11 cellular contexts compared by ENCODE assay signal in the genomic region with DNA sequence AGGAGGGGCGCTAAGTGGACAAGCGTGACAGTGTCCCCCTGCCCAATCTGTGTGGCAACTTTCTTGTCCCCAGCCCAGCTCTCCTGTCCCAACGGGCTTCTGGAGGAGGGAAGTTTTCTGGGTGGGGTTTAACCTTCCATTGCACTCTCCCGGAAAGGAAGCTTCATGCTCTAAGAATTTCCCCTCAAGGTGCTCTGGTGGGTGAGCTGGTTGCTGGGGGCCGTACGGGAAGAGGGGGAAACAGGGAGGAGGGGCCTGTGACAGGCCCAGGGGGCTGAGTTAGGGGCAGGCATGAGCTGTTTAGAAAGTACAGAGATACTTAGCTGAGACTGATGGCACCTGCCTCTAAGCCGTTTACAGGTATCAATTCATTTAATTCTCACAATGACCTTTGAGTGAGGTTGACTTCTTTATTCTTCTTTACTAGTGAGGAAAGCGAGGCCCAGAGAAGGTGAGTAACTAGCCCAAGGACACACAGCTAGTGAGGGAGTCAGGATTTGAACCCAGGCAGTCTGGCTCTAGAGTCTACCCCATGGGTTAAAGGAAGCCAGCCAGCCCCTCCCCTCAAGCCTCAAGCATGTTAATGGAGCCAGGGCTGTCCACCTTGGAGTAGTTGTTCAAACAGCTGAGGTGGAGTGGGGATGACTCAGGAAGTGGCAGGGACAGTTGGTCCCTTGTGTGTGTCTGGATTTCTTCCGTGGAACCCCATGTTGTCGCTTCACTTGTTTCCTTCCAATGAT. TPM values are rescaled to one million over a fixed set of nuclear protein-coding genes. Genes with fewer than 3 reads are reported as not detected.
DNase-seq lines count a peak whose midpoint lies in the region; TF ChIP-seq lines count a peak whose summit lies in the region.
"Had no signal": no experiment of that assay in that cellular context is flagged by ENCODE, and none has a peak within 500 bp of the region (broad histone marks: within the 10 kb centered on the region; RNA-seq: fewer than 3 reads in every experiment).

No MANE protein-coding gene starts in this region.

- H3K4me2 ChIP-seq in neuronal stem cell (ENCODE audit: insufficient read depth, low read length, poor library complexity, severe bottlenecking) = no peak overlapping the region

- H3K9me3 Mint-ChIP-seq in CD4-positive, alpha-beta memory T cell = no peaks in the 10 kb centered on the region
- H3K9me3 Mint-ChIP-seq: endodermal cell had no signal

- no peak overlapping the region for H2AFZ ChIP-seq in neuronal stem cell (ENCODE audit: low read length)

- H3K23ac ChIP-seq in neuronal stem cell (ENCODE audit: low read depth, low read length, poor library complexity) = no peak overlapping the region

- peaks cover 26% of the 10 kb centered on the region for H3K4me1 ChIP-seq in CD4-positive, alpha-beta memory T cell (ENCODE audit: insufficient read depth, low read length)
- H3K4me1 ChIP-seq in neuronal stem cell (ENCODE audit: control insufficient read depth in 2 of 2, insufficient read depth in 1 of 2, low read depth in 1 of 2, low read length in 2 of 2) = peaks cover 4 to 17% of the 10 kb centered on the region in 2 donors
- H3K4me1 ChIP-seq in A673 (ENCODE audit: insufficient read depth, low read length, poor library complexity, severe bottlenecking) = no peaks in the 10 kb centered on the region

- no peak overlapping the region for H3K14ac ChIP-seq in neuronal stem cell (ENCODE audit: low read length)

- H3K27ac Mint-ChIP-seq in CD4-positive, alpha-beta memory T cell = peak overlapping the region in 4 of 7 donors; percentile 50 to 78 (median 56)
- H3K27ac Mint-ChIP-seq: endodermal cell, progenitor cell of endocrine pancreas had no signal

- H2BK5ac ChIP-seq in neuronal stem cell (ENCODE audit: low read length) = peak overlapping the region; percentile 8

- H2BK12ac ChIP-seq in neuronal stem cell (ENCODE audit: low read length) = no peak overlapping the region

- no CpG with 5 or more reads among the region's 10 CpGs for WGBS in neuronal stem cell (ENCODE audit: extremely low coverage in 2 of 2, insufficient read length in 2 of 2, insufficient replicate concordance in 1 of 2), 2 donors

- CTCF ChIA-PET in CD4-positive, alpha-beta memory T cell (lab: Charles Lee; ENCODE audit: partially characterized antibody) = interaction anchor here (0.7 to 11.4 kb wide), 7 partner anchors 10 to 358 kb away, joined by 3 to 357 read pairs (median 34); no protein-coding TSS in a partner anchor
- CTCF ChIA-PET in A673 (lab: Charles Lee) = no interaction called here

- no peaks in the 10 kb centered on the region for H3K36me3 ChIP-seq in CD4-positive, alpha-beta memory T cell (ENCODE audit: insufficient read depth, low read length)
- H3K36me3 ChIP-seq in KOPT-K1 (ENCODE audit: insufficient read depth, low read length) (peaks cover 36% of the 10 kb centered on the region), neuronal stem cell (replicated peaks in 1 of 2; ENCODE audit: control insufficient read depth in 2 of 2, insufficient read depth in 2 of 2, low read length in 2 of 2) (peaks cover 27 to 32% of the 10 kb centered on the region in 2 donors), A673 (ENCODE audit: insufficient read depth, low read length, poor library complexity, severe bottlenecking) (no peaks in the 10 kb centered on the region)

- no peak overlapping the region for H2BK15ac ChIP-seq in neuronal stem cell (ENCODE audit: low read length)

- no TSS peak for BruUV-seq in A673 (replicated peaks; lab: Mats Ljungman, UMichigan)

- H3K27me3 ChIP-seq in CD4-positive, alpha-beta memory T cell (ENCODE audit: insufficient read depth, low read length) = no peaks in the 10 kb centered on the region
- H3K27me3 ChIP-seq in dorsolateral prefrontal cortex (no peaks in the 10 kb centered on the region), neuronal stem cell (ENCODE audit: control insufficient read depth in 3 of 3, insufficient read depth in 3 of 3, low read depth in 1 of 3, low read length in 3 of 3) (peaks cover 0 to 5% (median 0%) of the 10 kb centered on the region in 3 experiments), A673 (replicated peaks; ENCODE audit: insufficient read depth, low read depth, low read length, poor library complexity) (no peaks in the 10 kb centered on the region)

- POLR2A ChIA-PET in CD4-positive, alpha-beta memory T cell (lab: Charles Lee; ENCODE audit: partially characterized antibody) = interaction anchor here (0.8 to 4.2 kb wide), 5 partner anchors 38 to 88 kb away, joined by 3 to 16 read pairs (median 4); a partner anchor contains a TSS
- POLR2A ChIA-PET in A673 (lab: Charles Lee; ENCODE audit: low non-redundant PET) = no interaction called here

- DNase-seq in CD4-positive, alpha-beta memory T cell = no peak
- no peak for DNase-seq in dorsolateral prefrontal cortex
- DNase-seq in neuronal stem cell (ENCODE audit: low spot score) = no peak
- DNase-seq in A673 (ENCODE audit: low spot score) = no peak
- no peak for DNase-seq in AG08395 (ENCODE audit: low spot score)
- no peak for DNase-seq in foreskin fibroblast
- DNase-seq in NK-92 (lab: John Stamatoyannopoulos, UW; ENCODE audit: unreplicated experiment) = no peak
- DNase-seq: endodermal cell had no signal

- no peak for TF ChIP-seq CTCF in dorsolateral prefrontal cortex (IDR thresholded peaks at IDR 0.05 in 54 of 56, conservative IDR thresholded peaks at IDR 0.05 in 2 of 56; ENCODE audit: low read depth in 1 of 56, partially characterized antibody in 56 of 56)
- TF ChIP-seq CTCF in A673 (conservative IDR thresholded peaks at IDR 0.05; ENCODE audit: low read depth, low read length) = no peak
- no peak for TF ChIP-seq CTCF in foreskin fibroblast (IDR thresholded peaks at IDR 0.05; ENCODE audit: low read depth, low read length)

- H3K18ac ChIP-seq in neuronal stem cell (ENCODE audit: low read length) = no peak overlapping the region

- peaks cover 13% of the 10 kb centered on the region for H3K79me1 ChIP-seq in neuronal stem cell (ENCODE audit: low read depth, low read length)

- no peaks in the 10 kb centered on the region for H3K9me3 ChIP-seq in CD4-positive, alpha-beta memory T cell (ENCODE audit: control insufficient read depth in 1 of 2, low read length in 2 of 2)
- H3K9me3 ChIP-seq in KOPT-K1 (ENCODE audit: insufficient read depth, low read length, poor library complexity, severe bottlenecking) (no peaks in the 10 kb centered on the region), neuronal stem cell (replicated peaks in 1 of 2; ENCODE audit: control insufficient read depth in 2 of 2, insufficient read depth in 1 of 2, low read depth in 1 of 2, low read length in 2 of 2) (peaks cover 0 to 8% of the 10 kb centered on the region in 2 donors), A673 (ENCODE audit: low read depth, low read length, poor library complexity, severe bottlenecking) (no peaks in the 10 kb centered on the region)

- no peak overlapping the region for H3K9ac ChIP-seq in neuronal stem cell (ENCODE audit: low read depth, low read length, poor library complexity)

- H3K4me3 Mint-ChIP-seq in CD4-positive, alpha-beta memory T cell = no peak overlapping the region
- H3K4me3 Mint-ChIP-seq: endodermal cell had no signal

- no peak overlapping the region for H3K4me3 ChIP-seq in CD4-positive, alpha-beta memory T cell (ENCODE audit: low read length in 2 of 2)
- H3K4me3 ChIP-seq in dorsolateral prefrontal cortex = no peak overlapping the region
- H3K4me3 ChIP-seq in neuronal stem cell (ENCODE audit: low read length in 2 of 2) = no peak overlapping the region
- H3K4me3 ChIP-seq in A673 (ENCODE audit: low read depth, low read length, poor library complexity, severe bottlenecking) = no peak overlapping the region
- no peak overlapping the region for H3K4me3 ChIP-seq in foreskin fibroblast (ENCODE audit: low read depth in 1 of 2, low read length in 2 of 2)

- intact Hi-C loops in CD4-positive, alpha-beta memory T cell (cut with micrococcal nuclease) = no loop called here
- intact Hi-C loops in dorsolateral prefrontal cortex (cut with DNase I) (loop anchor here in 1 of 2 donors (5.0 kb wide), 1 partner anchor 45 kb away; no protein-coding TSS in a partner anchor), A673 (cut with micrococcal nuclease; ENCODE audit: unreplicated experiment) (loop anchor here (5.0 kb wide), 1 partner anchor 365 kb away; no protein-coding TSS in a partner anchor)

- no peak overlapping the region for H4K8ac ChIP-seq in neuronal stem cell (ENCODE audit: low read depth, low read length)

- H3K36me3 Mint-ChIP-seq in CD4-positive, alpha-beta memory T cell = no peaks in the 10 kb centered on the region

- H3K4me1 Mint-ChIP-seq in CD4-positive, alpha-beta memory T cell = peaks cover 15 to 32% (median 22%) of the 10 kb centered on the region in 4 donors

- no peaks in the 10 kb centered on the region for H3K27me3 Mint-ChIP-seq in CD4-positive, alpha-beta memory T cell

- no peak overlapping the region for H4K91ac ChIP-seq in neuronal stem cell (ENCODE audit: low read depth, low read length, poor library complexity)

- H2BK120ac ChIP-seq in neuronal stem cell (ENCODE audit: low read depth, low read length) = no peak overlapping the region

- H3K4ac ChIP-seq in neuronal stem cell (ENCODE audit: low read length) = no peak overlapping the region

- H2AK5ac ChIP-seq in neuronal stem cell (ENCODE audit: low read depth, low read length) = no peak overlapping the region

- no peak overlapping the region for H3K27ac ChIP-seq in CD4-positive, alpha-beta memory T cell (ENCODE audit: low read depth, low read length)
- H3K27ac ChIP-seq in KOPT-K1 (ENCODE audit: low read depth, low read length, poor library complexity, severe bottlenecking) (peak overlapping the region; percentile 95), dorsolateral prefrontal cortex (peak overlapping the region in 55 of 59 donors; percentile 3 to 85 (median 66)), neuronal stem cell (replicated peaks; ENCODE audit: low read length) (no peak overlapping the region), A673 (ENCODE audit: low read depth, low read length, poor library complexity, severe bottlenecking) (no peak overlapping the region)

RNA-seq across cellular contexts. Expression of a gene that starts 18.9 kb away (rescaled TPM):
- under 1 TPM; 0.33 to 0.41 TPM for total RNA-seq in CD4-positive, alpha-beta memory T cell
- under 1 TPM in 1 of 2 donors, not detected in 1; 0.53 TPM for polyA plus RNA-seq in CD4-positive, alpha-beta memory T cell
- total RNA-seq in dorsolateral prefrontal cortex (100 to 1,000 TPM in 117 of 120 experiments, 10 to 100 TPM in 3; 82.9 to 344 (median 153) TPM), A673 (2021) (0.75 and 1.0 TPM in 2 replicates)
- polyA plus RNA-seq in neuronal stem cell (2013, experiment 1 of 2) = 127 TPM
- 124 TPM for polyA plus RNA-seq in neuronal stem cell (2013, experiment 2 of 2)

RNA-seq across cellular contexts. Expression of a gene that starts 20.8 kb away (rescaled TPM):
- total RNA-seq in CD4-positive, alpha-beta memory T cell = not detected
- not detected for polyA plus RNA-seq in CD4-positive, alpha-beta memory T cell
- total RNA-seq in dorsolateral prefrontal cortex (1 to 10 TPM in 31 of 120 experiments, under 1 TPM in 54, not detected in 35; 0.11 to 5.1 (median 0.77) TPM), A673 (2021) (not detected in 2 replicates)
- polyA plus RNA-seq in neuronal stem cell (2013, experiment 1 of 2) = 0.25 TPM
- polyA plus RNA-seq in neuronal stem cell (2013, experiment 2 of 2) = 0.33 TPM
- total RNA-seq: endodermal cell; progenitor cell of endocrine pancreas; T-helper 1 cell treated with Interleukin-12 subunit alpha and Interleukin-12 subunit beta and Interleukin-4 antibody, amounts not matched to agents 30 ng/mL and 1 ng/mL, for 36 hours had no signal

RNA-seq across cellular contexts. Expression of a gene that starts 47.3 kb away (rescaled TPM):
- total RNA-seq in CD4-positive, alpha-beta memory T cell = not detected
- not detected for polyA plus RNA-seq in CD4-positive, alpha-beta memory T cell
- 1 to 10 TPM in 77 of 120 experiments, under 1 TPM in 35, not detected in 8; 0.32 to 5.3 (median 1.4) TPM for total RNA-seq in dorsolateral prefrontal cortex
- 0.28 TPM for polyA plus RNA-seq in neuronal stem cell (2013, experiment 1 of 2)
- 0.21 TPM for polyA plus RNA-seq in neuronal stem cell (2013, experiment 2 of 2)
- total RNA-seq in A673 (2021) = not detected in 2 replicates
- total RNA-seq: T-helper 1 cell treated with Interleukin-12 subunit alpha and Interleukin-12 subunit beta and Interleukin-4 antibody, amounts not matched to agents 30 ng/mL and 1 ng/mL, for 36 hours had no signal

Comparison
In these comparisons a context has a peak if more than half of its experiments do, and no peak if none do; other contexts are left out.
1. H3K27ac ChIP-seq: peak in KOPT-K1 (single experiment) and dorsolateral prefrontal cortex (55 of 59); none in CD4-positive, alpha-beta memory T cell (single experiment), neuronal stem cell (single experiment) and A673 (single experiment).
2. RNA of a gene that starts 18.9 kb away (total RNA-seq): 82.9 to 344 TPM in dorsolateral prefrontal cortex; 0.75 to 1.0 TPM in A673 and 0.33 to 0.41 TPM in CD4-positive, alpha-beta memory T cell; every median in the first group is over 10 times any median in the second.